In genomic region chr6:11384531-11385309, GRCh38 we compare ENCODE assay signal across 20 cellular contexts.
DNase-seq lines count a peak whose midpoint lies in the region; ATAC-seq and TF ChIP-seq lines count a peak whose summit lies in the region.
"Had no signal": no experiment of that assay in that cellular context is flagged by ENCODE, and none has a peak within 500 bp of the region (broad histone marks: within the 10 kb centered on the region; RNA-seq: fewer than 3 reads in every experiment).

No MANE protein-coding gene starts in this region.

- H3K4me3 Mint-ChIP-seq in MCF 10A (ENCODE audit: unreplicated experiment): no peak overlapping the region
- H3K4me3 Mint-ChIP-seq: activated CD4-positive, alpha-beta memory T cell treated with anti-CD3 and anti-CD28 coated beads for 36 hours; activated naive CD4-positive, alpha-beta T cell treated with anti-CD3 and anti-CD28 coated beads, Interleukin-2, amount 50 U/mL, for 24 hours; mesothelial cell of epicardium; stimulated activated naive CD8-positive, alpha-beta T cell treated with anti-CD3 and anti-CD28 coated beads, Interleukin-15, amount 100 ng/mL, for 72 hours had no signal

- no peaks in the 10 kb centered on the region for H3K36me3 Mint-ChIP-seq in MCF 10A (ENCODE audit: insufficient read depth, unreplicated experiment)
- H3K36me3 Mint-ChIP-seq: mesothelial cell of epicardium had no signal

- H3K36me3 ChIP-seq in H7 (replicated peaks; ENCODE audit: control insufficient read depth, insufficient read depth, low read length) (no peaks in the 10 kb centered on the region), body of pancreas (replicated peaks in 1 of 2; ENCODE audit: insufficient read depth in 1 of 2, low read depth in 2 of 2) (no peaks in the 10 kb centered on the region)
- H3K36me3 ChIP-seq: upper lobe of left lung had no signal

- H3K27me3 ChIP-seq in H7 (ENCODE audit: control insufficient read depth, insufficient read depth, low read length) (no peaks in the 10 kb centered on the region), body of pancreas (no peaks in the 10 kb centered on the region)
- H3K27me3 ChIP-seq: hepatocyte, upper lobe of left lung had no signal

- no peak overlapping the region for H3K27ac Mint-ChIP-seq in MCF 10A (ENCODE audit: low read depth, unreplicated experiment)
- H3K27ac Mint-ChIP-seq: activated CD4-positive, alpha-beta memory T cell treated with anti-CD3 and anti-CD28 coated beads for 36 hours; activated naive CD4-positive, alpha-beta T cell treated with anti-CD3 and anti-CD28 coated beads, Interleukin-2, amount 50 U/mL, for 24 hours; mesothelial cell of epicardium; stimulated activated naive CD8-positive, alpha-beta T cell treated with anti-CD3 and anti-CD28 coated beads, Interleukin-15, amount 100 ng/mL, for 72 hours had no signal

- no peaks in the 10 kb centered on the region for H3K9me3 ChIP-seq in body of pancreas
- H3K9me3 ChIP-seq: A549, upper lobe of left lung had no signal

- no peaks in the 10 kb centered on the region for H3K9me3 Mint-ChIP-seq in MCF 10A (ENCODE audit: unreplicated experiment)
- H3K9me3 Mint-ChIP-seq: activated CD4-positive, alpha-beta memory T cell treated with anti-CD3 and anti-CD28 coated beads for 36 hours; activated naive CD4-positive, alpha-beta T cell treated with anti-CD3 and anti-CD28 coated beads, Interleukin-2, amount 50 U/mL, for 24 hours; mesothelial cell of epicardium had no signal

- no TSS peak for BruUV-seq in MCF 10A (replicated peaks; lab: Mats Ljungman, UMichigan)

- WGBS in body of pancreas, 2 donors: 69 to 76% methylated on average over 7 of the region's 7 CpGs

- peak; percentile 95 for DNase-seq in AG10803 (ENCODE audit: low read depth)
- DNase-seq in H7: peak; percentile 30
- DNase-seq in amniotic epithelial cell (ENCODE audit: low read depth): peak; percentile 74
- DNase-seq in glomerular visceral epithelial cell (ENCODE audit: extremely low spot score): peak; percentile 25
- no peak for DNase-seq in ureter (ENCODE audit: low spot score)
- no peak for DNase-seq in MCF 10A (ENCODE audit: unreplicated experiment)
- DNase-seq in body of pancreas: no peak
- DNase-seq: activated CD4-positive, alpha-beta memory T cell treated with anti-CD3 and anti-CD28 coated beads for 36 hours; activated T-cell treated with anti-CD3 and anti-CD28 coated beads, Interleukin-2, amount 50 U/mL, for 1 hour; kidney; NCI-H1105; NCI-H748 treated with DMSO at 0.1 percent for 48 hours; stimulated activated naive CD8-positive, alpha-beta T cell treated with anti-CD3 and anti-CD28 coated beads, Interleukin-15, amount 100 ng/mL, for 72 hours; upper lobe of left lung had no signal

- CTCF ChIA-PET in MCF 10A (lab: Yijun Ruan, JAX): no interaction called here

- no peak overlapping the region for H3K27ac ChIP-seq in body of pancreas
- H3K27ac ChIP-seq: hepatocyte, SK-N-MC had no signal

- no peak for TF ChIP-seq POLR2A in body of pancreas (IDR thresholded peaks at IDR 0.05)

- TF ChIP-seq CTCF in AG10803 (conservative IDR thresholded peaks at IDR 0.05; ENCODE audit: low read length): no peak
- no peak for TF ChIP-seq CTCF in MCF 10A (IDR thresholded peaks at IDR 0.05; ENCODE audit: unreplicated experiment)
- TF ChIP-seq CTCF in body of pancreas (IDR thresholded peaks at IDR 0.05): no peak

- intact Hi-C loops in MCF 10A (cut with micrococcal nuclease) (no loop called here), body of pancreas (cut with DNase I) (no loop called here)

- ATAC-seq in HG03139 (IDR thresholded peaks at IDR 0.05; ENCODE audit: unreplicated experiment) (no peak), body of pancreas (no peak)
- ATAC-seq: A549; stimulated activated naive CD8-positive, alpha-beta T cell treated with anti-CD3 and anti-CD28 coated beads, Interleukin-15, amount 100 ng/mL, for 72 hours had no signal

- H3K4me1 Mint-ChIP-seq in MCF 10A (ENCODE audit: insufficient read depth, unreplicated experiment): no peaks in the 10 kb centered on the region

- H3K27me3 Mint-ChIP-seq in MCF 10A (ENCODE audit: insufficient read depth, unreplicated experiment): no peaks in the 10 kb centered on the region
- H3K27me3 Mint-ChIP-seq: activated CD4-positive, alpha-beta memory T cell treated with anti-CD3 and anti-CD28 coated beads for 36 hours; activated naive CD4-positive, alpha-beta T cell treated with anti-CD3 and anti-CD28 coated beads, Interleukin-2, amount 50 U/mL, for 24 hours; stimulated activated naive CD8-positive, alpha-beta T cell treated with anti-CD3 and anti-CD28 coated beads, Interleukin-15, amount 100 ng/mL, for 72 hours had no signal

- H3K4me3 ChIP-seq in AG10803 (ENCODE audit: low read length): no peak overlapping the region
- H3K4me3 ChIP-seq in H7 (ENCODE audit: insufficient read depth, low read depth, low read length): no peak overlapping the region
- no peak overlapping the region for H3K4me3 ChIP-seq in body of pancreas
- H3K4me3 ChIP-seq: A549, hepatocyte, SK-N-MC, upper lobe of left lung had no signal

- peaks cover 6% of the 10 kb centered on the region for H3K4me1 ChIP-seq in body of pancreas
- H3K4me1 ChIP-seq: A549 had no signal

- POLR2A ChIA-PET in MCF 10A (lab: Yijun Ruan, JAX): interaction anchor here (0.6 kb wide), 1 partner anchor 49 kb away, joined by 3 read pairs; no protein-coding TSS in a partner anchor

Comparison
In these comparisons a context has a peak if more than half of its experiments do, and no peak if none do; other contexts are left out.
1. DNase-seq: peak in AG10803 (single experiment), H7 (single experiment), amniotic epithelial cell (single experiment) and glomerular visceral epithelial cell (single experiment); none in ureter (single experiment), MCF 10A (single experiment) and body of pancreas (0 of 4).